ENCODE assay signal across 29 cellular contexts in the genomic region with DNA sequence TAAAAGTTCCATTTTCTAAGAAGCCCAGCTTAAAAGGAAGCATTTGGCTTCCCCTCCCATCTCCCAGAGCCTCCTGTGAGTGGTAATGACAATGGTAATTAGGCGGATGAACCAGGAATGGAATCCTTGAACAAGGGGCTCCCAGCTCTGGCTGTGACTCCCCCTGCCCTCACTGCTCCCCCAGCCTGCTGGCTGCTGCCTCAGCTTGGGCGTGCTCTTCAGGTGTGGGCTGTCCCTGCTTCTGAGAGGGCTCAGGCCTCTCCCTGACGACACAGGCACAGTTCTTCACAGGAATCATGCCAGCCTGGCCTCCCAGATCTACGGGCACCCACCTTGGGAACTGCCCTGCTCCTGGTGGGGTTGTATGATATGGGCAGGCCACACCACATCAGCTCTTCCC.
"Had no signal": no experiment of that assay in that cellular context is flagged by ENCODE, and none has a peak within 500 bp of the region (broad histone marks: within the 10 kb centered on the region; RNA-seq: fewer than 3 reads in every experiment).

No MANE protein-coding gene starts in this region.

- H3K36me3 Mint-ChIP-seq: activated CD4-positive, alpha-beta memory T cell treated with anti-CD3 and anti-CD28 coated beads for 36 hours; activated naive CD8-positive, alpha-beta T cell had no signal

- H3K27ac Mint-ChIP-seq: activated CD4-positive, alpha-beta memory T cell treated with anti-CD3 and anti-CD28 coated beads for 36 hours; activated CD4-positive, alpha-beta T cell treated with anti-CD3 and anti-CD28 coated beads, Interleukin-2, amount 10 ng/mL, durations not matched to agents 7 days and 5 days; activated naive CD4-positive, alpha-beta T cell treated with anti-CD3 and anti-CD28 coated beads for 36 hours; activated naive CD8-positive, alpha-beta T cell; activated T-helper 17 cell treated with anti-CD3 and anti-CD28 coated beads, Interleukin-2, amount 50 U/mL, for 72 hours; brain had no signal

- H3K9ac ChIP-seq: SK-N-SH had no signal

- H3K27me3 ChIP-seq: SJCRH30 had no signal

- H3K4me3 Mint-ChIP-seq: activated CD4-positive, alpha-beta memory T cell treated with anti-CD3 and anti-CD28 coated beads for 36 hours; activated CD4-positive, alpha-beta T cell treated with anti-CD3 and anti-CD28 coated beads, Interleukin-2, amount 10 ng/mL, durations not matched to agents 7 days and 5 days; activated naive CD4-positive, alpha-beta T cell treated with anti-CD3 and anti-CD28 coated beads for 36 hours; activated naive CD8-positive, alpha-beta T cell; activated T-helper 17 cell treated with anti-CD3 and anti-CD28 coated beads, Interleukin-2, amount 50 U/mL, for 72 hours; brain had no signal

- H3K9me3 ChIP-seq: SJCRH30, SK-N-SH had no signal

- DNase-seq: activated CD4-positive, alpha-beta memory T cell treated with anti-CD3 and anti-CD28 coated beads for 36 hours; activated CD4-positive, alpha-beta T cell treated with anti-CD3 and anti-CD28 coated beads, Interleukin-2, amount 10 ng/mL, durations not matched to agents 7 days and 5 days; activated CD4-positive, CD25-positive, alpha-beta regulatory T cell; activated gamma-delta T cell; activated naive CD4-positive, alpha-beta T cell treated with anti-CD3 and anti-CD28 coated beads for 36 hours; activated T-cell treated with anti-CD3 and anti-CD28 coated beads for 4 hours; activated T-cell treated with anti-CD3 and anti-CD28 coated beads, Interleukin-2, amount 50 U/mL, for 48 hours; amygdala; IMR-90; Kasumi-1; KBM-7; NCI-H1048; NCI-H146; NCI-H2029; NCI-H2107; NCI-H510A treated with DMSO at 0.1 percent for 48 hours; NCI-H69; NK-92 treated with Interleukin-12 subunit alpha and Interleukin-12 subunit beta, amount 100 ng/mL, for 24 hours; OCI-M1; RPMI8226; SJCRH30; SK-N-SH; T-helper 1 cell had no signal

- H3K27me3 Mint-ChIP-seq: activated CD4-positive, alpha-beta T cell treated with anti-CD3 and anti-CD28 coated beads, Interleukin-2, amount 10 ng/mL, durations not matched to agents 7 days and 5 days; activated naive CD8-positive, alpha-beta T cell; brain had no signal

- H3K4me3 ChIP-seq: SJCRH30 had no signal

- H3K4me1 Mint-ChIP-seq: activated CD4-positive, alpha-beta T cell treated with anti-CD3 and anti-CD28 coated beads, Interleukin-2, amount 10 ng/mL, durations not matched to agents 7 days and 5 days; activated T-helper 17 cell treated with anti-CD3 and anti-CD28 coated beads, Interleukin-2, amount 50 U/mL, for 72 hours had no signal

- H3K4me1 ChIP-seq: SJCRH30 had no signal

- H3K36me3 ChIP-seq: SJCRH30 had no signal

- H3K27ac ChIP-seq: SJCRH30, VCaP had no signal

- ATAC-seq: activated T-helper 17 cell treated with anti-CD3 and anti-CD28 coated beads, Interleukin-2, amount 50 U/mL, for 72 hours; Panc1; Right ventricle myocardium inferior had no signal

- H3K9me3 Mint-ChIP-seq: activated CD4-positive, alpha-beta memory T cell treated with anti-CD3 and anti-CD28 coated beads for 36 hours; activated CD4-positive, alpha-beta T cell treated with anti-CD3 and anti-CD28 coated beads, Interleukin-2, amount 10 ng/mL, durations not matched to agents 7 days and 5 days; activated naive CD4-positive, alpha-beta T cell treated with anti-CD3 and anti-CD28 coated beads for 36 hours; activated T-helper 17 cell treated with anti-CD3 and anti-CD28 coated beads, Interleukin-2, amount 50 U/mL, for 72 hours; brain had no signal

- H3K4me2 ChIP-seq: SK-N-SH had no signal
